29 cellular contexts compared by ENCODE assay signal in genomic region chr1:208456487-208456886, GRCh38.
"Had no signal": no experiment of that assay in that cellular context is flagged by ENCODE, and none has a peak within 500 bp of the region (broad histone marks: within the 10 kb centered on the region; RNA-seq: fewer than 3 reads in every experiment).

No MANE protein-coding gene starts in this region.

- H3K4me3 ChIP-seq: ovary, psoas muscle, skin epidermis, stomach, thoracic aorta, thyroid gland, tibial nerve, upper lobe of left lung, vagina had no signal

- H3K79me2 ChIP-seq: parathyroid adenoma had no signal

- H3K27ac ChIP-seq: ovary, parathyroid adenoma, psoas muscle, skin epidermis, stomach, thoracic aorta, thyroid gland, tibial nerve, upper lobe of left lung, vagina had no signal

- FAIRE-seq: urothelium cell line had no signal

- H3K9ac ChIP-seq: parathyroid adenoma had no signal

- H3K4me1 Mint-ChIP-seq: naive thymus-derived CD8-positive, alpha-beta T cell; nephron progenitor cell; neural crest cell; stimulated activated effector memory CD8-positive, alpha-beta T cell treated with anti-CD3 and anti-CD28 coated beads, Interleukin-12 subunit alpha, Interleukin-12 subunit beta, amount 100 ng/mL, for 72 hours; stimulated activated naive B cell treated with anti-CD40 and anti-IgM and Interleukin-4, amounts not matched to agents 10 μg/mL and 1 μg/mL and 100 μg/mL, for 72 hours had no signal

- H2AFZ ChIP-seq: parathyroid adenoma had no signal

- H3K4me1 ChIP-seq: parathyroid adenoma, psoas muscle, stomach, thyroid gland, tibial nerve, upper lobe of left lung, vagina had no signal

- DNase-seq: naive thymus-derived CD8-positive, alpha-beta T cell; nephron progenitor cell; occipital lobe; ovary; posterior cingulate gyrus; psoas muscle; right cardiac atrium; stimulated activated CD4-positive, alpha-beta T cell treated with anti-CD3 and anti-CD28 coated beads, Interleukin-15, amount 100 ng/mL, for 24 hours; stimulated activated CD4-positive, alpha-beta T cell treated with anti-CD3 and anti-CD28 coated beads, Interleukin-2, amount 100 ng/mL, for 24 hours; stimulated activated CD4-positive, alpha-beta T cell treated with anti-CD3 and anti-CD28 coated beads, Interleukin-2, amount 100 ng/mL, for 48 hours; stimulated activated CD4-positive, alpha-beta T cell treated with anti-CD3 and anti-CD28 coated beads, Interleukin-4, amount 100 ng/mL, for 24 hours; stimulated activated naive B cell treated with anti-CD40 and anti-IgM and Interleukin-4, amounts not matched to agents 10 μg/mL and 1 μg/mL and 100 μg/mL, for 72 hours; stimulated activated naive CD4-positive, alpha-beta T cell treated with Interleukin-2 at 50 U/mL for 16 hours; stomach; thyroid gland; trophoblast cell; upper lobe of left lung had no signal

- H3K9me3 Mint-ChIP-seq: natural killer cell treated with Interleukin-12 subunit alpha and Interleukin-12 subunit beta and Interleukin-15 and Interleukin-18, amount 100 ng/mL, for 72 hours; nephron progenitor cell; stimulated activated effector memory CD8-positive, alpha-beta T cell treated with anti-CD3 and anti-CD28 coated beads, Interleukin-12 subunit alpha, Interleukin-12 subunit beta, amount 100 ng/mL, for 72 hours had no signal

- H3K36me3 ChIP-seq: ovary, stomach, thoracic aorta, thyroid gland, tibial nerve, upper lobe of left lung, vagina had no signal

- H3K4me3 Mint-ChIP-seq: naive thymus-derived CD8-positive, alpha-beta T cell; natural killer cell treated with Interleukin-12 subunit alpha and Interleukin-12 subunit beta and Interleukin-15 and Interleukin-18, amount 100 ng/mL, for 72 hours; nephron progenitor cell; neural crest cell; stimulated activated effector memory CD8-positive, alpha-beta T cell treated with anti-CD3 and anti-CD28 coated beads, Interleukin-12 subunit alpha, Interleukin-12 subunit beta, amount 100 ng/mL, for 72 hours; stimulated activated naive B cell treated with anti-CD40 and anti-IgM and Interleukin-4, amounts not matched to agents 10 μg/mL and 1 μg/mL and 100 μg/mL, for 72 hours; stimulated activated naive CD8-positive, alpha-beta T cell treated with anti-CD3 and anti-CD28 coated beads, Interleukin-15, Interleukin-2, amounts not matched to agents 100 ng/mL and 50 ng/mL, for 24 hours had no signal

- H3K9me3 ChIP-seq: ovary, psoas muscle, stomach, thoracic aorta, thyroid gland, tibial nerve, upper lobe of left lung, vagina had no signal

- H3K27me3 ChIP-seq: ovary, stomach, thyroid gland, tibial nerve, upper lobe of left lung, vagina had no signal

- H3K27ac Mint-ChIP-seq: naive thymus-derived CD8-positive, alpha-beta T cell; natural killer cell treated with Interleukin-12 subunit alpha and Interleukin-12 subunit beta and Interleukin-15 and Interleukin-18, amount 100 ng/mL, for 72 hours; nephron progenitor cell; progenitor cell of endocrine pancreas; stimulated activated effector memory CD8-positive, alpha-beta T cell treated with anti-CD3 and anti-CD28 coated beads, Interleukin-12 subunit alpha, Interleukin-12 subunit beta, amount 100 ng/mL, for 72 hours; stimulated activated naive B cell treated with anti-CD40 and anti-IgM and Interleukin-4, amounts not matched to agents 10 μg/mL and 1 μg/mL and 100 μg/mL, for 72 hours; stimulated activated naive CD8-positive, alpha-beta T cell treated with anti-CD3 and anti-CD28 coated beads, Interleukin-15, Interleukin-2, amounts not matched to agents 100 ng/mL and 50 ng/mL, for 24 hours had no signal

- H3K36me3 Mint-ChIP-seq: natural killer cell treated with Interleukin-12 subunit alpha and Interleukin-12 subunit beta and Interleukin-15 and Interleukin-18, amount 100 ng/mL, for 72 hours; stimulated activated effector memory CD8-positive, alpha-beta T cell treated with anti-CD3 and anti-CD28 coated beads, Interleukin-12 subunit alpha, Interleukin-12 subunit beta, amount 100 ng/mL, for 72 hours; stimulated activated naive B cell treated with anti-CD40 and anti-IgM and Interleukin-4, amounts not matched to agents 10 μg/mL and 1 μg/mL and 100 μg/mL, for 72 hours had no signal

- H3K27me3 Mint-ChIP-seq: progenitor cell of endocrine pancreas; stimulated activated naive B cell treated with anti-CD40 and anti-IgM and Interleukin-4, amounts not matched to agents 10 μg/mL and 1 μg/mL and 100 μg/mL, for 72 hours had no signal

- ATAC-seq: naive thymus-derived CD8-positive, alpha-beta T cell; natural killer cell treated with Interleukin-12 subunit alpha and Interleukin-12 subunit beta and Interleukin-15 and Interleukin-18, amount 100 ng/mL, for 72 hours; psoas muscle; right cardiac atrium; sciatic nerve; stimulated activated effector memory CD8-positive, alpha-beta T cell treated with anti-CD3 and anti-CD28 coated beads, Interleukin-12 subunit alpha, Interleukin-12 subunit beta, amount 100 ng/mL, for 72 hours; stimulated activated naive B cell treated with anti-CD40 and anti-IgM and Interleukin-4, amounts not matched to agents 10 μg/mL and 1 μg/mL and 100 μg/mL, for 72 hours had no signal
